33 cellular contexts compared by ENCODE assay signal in the genomic region with DNA sequence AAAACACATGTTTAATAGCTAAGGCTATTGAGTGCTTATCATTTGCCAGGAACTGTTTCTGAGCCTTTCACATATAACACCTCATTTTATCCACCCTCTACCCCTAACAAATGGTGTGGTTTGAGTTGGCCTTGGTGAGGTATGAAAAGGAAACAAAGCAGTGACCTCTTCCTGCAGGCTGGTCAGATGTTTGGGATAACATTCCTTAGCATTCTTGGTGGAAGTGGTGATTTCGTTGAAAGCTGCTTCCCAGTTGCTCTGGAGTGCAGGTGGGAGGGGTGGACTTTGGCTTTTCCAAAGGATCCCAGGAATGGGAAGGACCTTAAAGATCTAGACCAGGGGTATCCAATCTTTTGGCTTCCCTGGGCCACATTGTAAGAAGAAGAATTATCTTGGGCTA. TPM values are rescaled to one million over a fixed set of nuclear protein-coding genes. Genes with fewer than 3 reads are reported as not detected.
DNase-seq lines count a peak whose midpoint lies in the region; ATAC-seq and TF ChIP-seq lines count a peak whose summit lies in the region.
"Had no signal": no experiment of that assay in that cellular context is flagged by ENCODE, and none has a peak within 500 bp of the region (broad histone marks: within the 10 kb centered on the region; RNA-seq: fewer than 3 reads in every experiment).

No MANE protein-coding gene starts in this region.

- H3K4me1 ChIP-seq in HUES64 (ENCODE audit: insufficient read depth, low read length): peaks cover 36% of the 10 kb centered on the region
- peaks cover 4% of the 10 kb centered on the region for H3K4me1 ChIP-seq in osteoblast (ENCODE audit: insufficient read depth, low read length)
- H3K4me1 ChIP-seq: body of pancreas, prostate gland, sigmoid colon had no signal

- H3K4me1 Mint-ChIP-seq in endothelial cell (ENCODE audit: unreplicated experiment): peaks cover 44% of the 10 kb centered on the region
- H3K4me1 Mint-ChIP-seq in activated CD4-positive, alpha-beta T cell treated with anti-CD3 and anti-CD28 coated beads for 36 hours: no peaks in the 10 kb centered on the region
- H3K4me1 Mint-ChIP-seq: activated CD4-positive, alpha-beta memory T cell treated with anti-CD3 and anti-CD28 coated beads, Interleukin-2, amount 10 ng/mL, durations not matched to agents 7 days and 5 days had no signal

- no peak overlapping the region for H3K4me2 ChIP-seq in osteoblast (ENCODE audit: insufficient read depth, low read length)

- intact Hi-C loops in activated CD4-positive, alpha-beta T cell treated with anti-CD3 and anti-CD28 coated beads for 36 hours (cut with DNase I, micrococcal nuclease): no loop called here

- POLR2A ChIA-PET in activated CD4-positive, alpha-beta T cell treated with anti-CD3 and anti-CD28 coated beads for 36 hours (lab: Charles Lee): interaction anchor here (0.6 kb wide), 1 partner anchor 32 kb away, joined by 3 read pairs; no protein-coding TSS in a partner anchor

- H3K27me3 Mint-ChIP-seq in endothelial cell (ENCODE audit: unreplicated experiment): peaks cover under 1% of the 10 kb centered on the region
- no peaks in the 10 kb centered on the region for H3K27me3 Mint-ChIP-seq in activated CD4-positive, alpha-beta T cell treated with anti-CD3 and anti-CD28 coated beads for 36 hours
- H3K27me3 Mint-ChIP-seq: activated naive CD8-positive, alpha-beta T cell had no signal

- H3K36me3 ChIP-seq in HUES64 (ENCODE audit: insufficient read depth, low read length): no peaks in the 10 kb centered on the region
- no peaks in the 10 kb centered on the region for H3K36me3 ChIP-seq in osteoblast (ENCODE audit: insufficient read depth, low read length)
- H3K36me3 ChIP-seq: neutrophil, prostate gland, sigmoid colon had no signal

- H3K27ac ChIP-seq in HUES64 (ENCODE audit: low read depth, low read length) (peak overlapping the region; percentile 19; the same call in 1 of the 2 replicates), osteoblast (ENCODE audit: low read depth, low read length) (no peak overlapping the region)
- H3K27ac ChIP-seq: body of pancreas, dorsolateral prefrontal cortex, GM23248, neutrophil, prostate gland, RWPE1, sigmoid colon, testis had no signal

- H3K27ac Mint-ChIP-seq in endothelial cell (ENCODE audit: unreplicated experiment): peak overlapping the region; percentile 97
- no peak overlapping the region for H3K27ac Mint-ChIP-seq in activated CD4-positive, alpha-beta T cell treated with anti-CD3 and anti-CD28 coated beads for 36 hours
- H3K27ac Mint-ChIP-seq in activated naive CD4-positive, alpha-beta T cell treated with anti-CD3 and anti-CD28 coated beads, Interleukin-2, amount 50 U/mL, for 72 hours: no peak overlapping the region
- H3K27ac Mint-ChIP-seq: activated CD4-positive, alpha-beta memory T cell treated with anti-CD3 and anti-CD28 coated beads, Interleukin-2, amount 10 ng/mL, durations not matched to agents 7 days and 5 days; activated naive CD8-positive, alpha-beta T cell; activated T-helper 2 cell treated with anti-CD3 and anti-CD28 coated beads, Interferon-gamma antibody, Interleukin-2, Interleukin-4, amounts not matched to agents 10 μg/mL and 5 μg/mL and 100 μg/mL, durations not matched to agents 14 hours and 24 hours and 36 hours; T-helper 1 cell treated with Interleukin-12 subunit alpha and Interleukin-12 subunit beta and Interleukin-4 antibody, amounts not matched to agents 30 μg/mL and 1 μg/mL, for 36 hours had no signal

- H3K4me3 Mint-ChIP-seq in endothelial cell (ENCODE audit: unreplicated experiment): peak overlapping the region; percentile 16
- H3K4me3 Mint-ChIP-seq in activated CD4-positive, alpha-beta T cell treated with anti-CD3 and anti-CD28 coated beads for 36 hours: no peak overlapping the region
- H3K4me3 Mint-ChIP-seq: activated CD4-positive, alpha-beta memory T cell treated with anti-CD3 and anti-CD28 coated beads, Interleukin-2, amount 10 ng/mL, durations not matched to agents 7 days and 5 days; activated naive CD8-positive, alpha-beta T cell; T-helper 1 cell treated with Interleukin-12 subunit alpha and Interleukin-12 subunit beta and Interleukin-4 antibody, amounts not matched to agents 30 μg/mL and 1 μg/mL, for 36 hours had no signal

- DNase-seq in AG10803 (ENCODE audit: low read depth) (peak; percentile 31), endothelial cell (ENCODE audit: low spot score) (peak; percentile 15), kidney tubule cell (ENCODE audit: low spot score) (peak; percentile 44), osteoblast (ENCODE audit: insufficient read length, low spot score, missing footprints) (no peak)
- no peak for DNase-seq in activated CD4-positive, alpha-beta T cell treated with anti-CD3 and anti-CD28 coated beads for 36 hours
- DNase-seq in activated naive CD4-positive, alpha-beta T cell treated with anti-CD3 and anti-CD28 coated beads, Interleukin-2, amount 50 U/mL, for 72 hours (ENCODE audit: low spot score in 2 of 2): no peak
- DNase-seq: 8988T; activated CD4-positive, alpha-beta memory T cell treated with anti-CD3 and anti-CD28 coated beads, Interleukin-2, amount 10 ng/mL, durations not matched to agents 7 days and 5 days; activated CD4-positive, CD25-positive, alpha-beta regulatory T cell treated with anti-CD3 and anti-CD28 coated beads, Interleukin-2, amount 50 U/mL, for 72 hours; activated CD8-positive, alpha-beta memory T cell treated with anti-CD3 and anti-CD28 coated beads, Interleukin-2, amount 50 U/mL, for 48 hours; body of pancreas; Calu3; DND-41; dorsolateral prefrontal cortex; glutamatergic neuron; GM23248; KG1; left colon; NCI-H1417 treated with DMSO at 0.1 percent for 48 hours; NCI-H446 treated with DMSO at 0.1 percent for 48 hours; NCI-H82; sigmoid colon; stimulated activated CD4-positive, alpha-beta T cell treated with anti-CD3 and anti-CD28 coated beads, Interleukin-4, amount 100 ng/mL, for 4 hours; stimulated activated naive CD4-positive, alpha-beta T cell; testis had no signal

- no peak overlapping the region for H3K4me3 ChIP-seq in AG10803 (ENCODE audit: low read length)
- no peak overlapping the region for H3K4me3 ChIP-seq in HUES64 (ENCODE audit: low read length)
- H3K4me3 ChIP-seq in osteoblast (ENCODE audit: insufficient read depth, low read length): no peak overlapping the region
- H3K4me3 ChIP-seq: body of pancreas, dorsolateral prefrontal cortex, GM23248, prostate gland, sigmoid colon, testis had no signal

- H3K79me2 ChIP-seq in osteoblast (ENCODE audit: insufficient read depth, low read length): no peaks in the 10 kb centered on the region

- WGBS in HUES64: 35% methylated on average over 1 of the region's 1 CpG

- no peak overlapping the region for H3K9ac ChIP-seq in HUES64 (ENCODE audit: low read depth, low read length)
- H3K9ac ChIP-seq: GM23248 had no signal

- H3K36me3 Mint-ChIP-seq in endothelial cell (ENCODE audit: low read depth, unreplicated experiment): no peaks in the 10 kb centered on the region
- H3K36me3 Mint-ChIP-seq in activated CD4-positive, alpha-beta T cell treated with anti-CD3 and anti-CD28 coated beads for 36 hours (ENCODE audit: low read depth): no peaks in the 10 kb centered on the region
- H3K36me3 Mint-ChIP-seq in activated naive CD4-positive, alpha-beta T cell treated with anti-CD3 and anti-CD28 coated beads, Interleukin-2, amount 50 U/mL, for 72 hours: no peaks in the 10 kb centered on the region

- H4K20me1 ChIP-seq in osteoblast (ENCODE audit: insufficient read depth, low read length): no peaks in the 10 kb centered on the region

- H3K9me3 Mint-ChIP-seq in endothelial cell (ENCODE audit: unreplicated experiment): no peaks in the 10 kb centered on the region
- H3K9me3 Mint-ChIP-seq in activated CD4-positive, alpha-beta T cell treated with anti-CD3 and anti-CD28 coated beads for 36 hours (ENCODE audit: low read depth): no peaks in the 10 kb centered on the region
- H3K9me3 Mint-ChIP-seq in activated naive CD4-positive, alpha-beta T cell treated with anti-CD3 and anti-CD28 coated beads, Interleukin-2, amount 50 U/mL, for 72 hours: no peaks in the 10 kb centered on the region
- H3K9me3 Mint-ChIP-seq: activated CD4-positive, alpha-beta memory T cell treated with anti-CD3 and anti-CD28 coated beads, Interleukin-2, amount 10 ng/mL, durations not matched to agents 7 days and 5 days; activated T-helper 2 cell treated with anti-CD3 and anti-CD28 coated beads, Interferon-gamma antibody, Interleukin-2, Interleukin-4, amounts not matched to agents 10 μg/mL and 5 μg/mL and 100 μg/mL, durations not matched to agents 14 hours and 24 hours and 36 hours; T-helper 1 cell treated with Interleukin-12 subunit alpha and Interleukin-12 subunit beta and Interleukin-4 antibody, amounts not matched to agents 30 μg/mL and 1 μg/mL, for 36 hours had no signal

- CTCF ChIA-PET in activated CD4-positive, alpha-beta T cell treated with anti-CD3 and anti-CD28 coated beads for 36 hours (lab: Charles Lee): interaction anchor here (0.8 kb wide), 1 partner anchor 9 kb away, joined by 3 read pairs; no protein-coding TSS in a partner anchor

- H3K27me3 ChIP-seq in HUES64 (ENCODE audit: insufficient read depth, low read length) (no peaks in the 10 kb centered on the region), osteoblast (ENCODE audit: insufficient read depth, low read length) (no peaks in the 10 kb centered on the region)
- H3K27me3 ChIP-seq: body of pancreas, sigmoid colon, testis had no signal

- no peak overlapping the region for H2AFZ ChIP-seq in osteoblast (ENCODE audit: low read length)
- H2AFZ ChIP-seq: GM23248 had no signal

- no peaks in the 10 kb centered on the region for H3K9me3 ChIP-seq in HUES64 (ENCODE audit: insufficient read depth, low read depth, low read length)
- no peaks in the 10 kb centered on the region for H3K9me3 ChIP-seq in osteoblast (ENCODE audit: low read depth, low read length)
- H3K9me3 ChIP-seq: body of pancreas, neutrophil, prostate gland, sigmoid colon, testis had no signal

- no peak for ATAC-seq in activated CD4-positive, alpha-beta T cell treated with anti-CD3 and anti-CD28 coated beads for 36 hours
- ATAC-seq in GM18517 (IDR thresholded peaks at IDR 0.05; ENCODE audit: unreplicated experiment): no peak
- ATAC-seq in activated naive CD4-positive, alpha-beta T cell treated with anti-CD3 and anti-CD28 coated beads, Interleukin-2, amount 50 U/mL, for 72 hours: no peak
- ATAC-seq: body of pancreas, left colon had no signal

- no peak for TF ChIP-seq CTCF in AG10803 (conservative IDR thresholded peaks at IDR 0.05; ENCODE audit: low read length)
- TF ChIP-seq CTCF in endothelial cell (IDR thresholded peaks at IDR 0.05; ENCODE audit: unreplicated experiment): no peak
- TF ChIP-seq CTCF in osteoblast (IDR thresholded peaks at IDR 0.05; ENCODE audit: extremely low read depth, low read depth, low read length): no peak

RNA-seq across cellular contexts. Expression of gene CARMIL1, which starts 41.3 kb away (rescaled TPM):
- 18.4 TPM for polyA plus RNA-seq in HUES64 (2013, experiment 1 of 2)
- polyA plus RNA-seq in HUES64 (2013, experiment 2 of 2): 18.1 TPM
- total RNA-seq in endothelial cell (ENCODE audit: unreplicated experiment) (32.5 TPM), osteoblast (24.5 and 25.7 TPM in 2 replicates)
- total RNA-seq in activated CD4-positive, alpha-beta T cell treated with anti-CD3 and anti-CD28 coated beads for 36 hours: 1 to 10 TPM; 4.5 to 4.9 TPM
- 10 to 100 TPM in 1 of 2 donors, 1 to 10 TPM in 1; 5.2 to 13.4 TPM for total RNA-seq in activated naive CD4-positive, alpha-beta T cell treated with anti-CD3 and anti-CD28 coated beads, Interleukin-2, amount 50 U/mL, for 72 hours

Comparison
In these comparisons a context has a peak if more than half of its experiments do, and no peak if none do; other contexts are left out.
1. DNase-seq: peak in AG10803 (single experiment), endothelial cell (single experiment) and kidney tubule cell (single experiment); none in activated CD4-positive, alpha-beta T cell treated with anti-CD3 and anti-CD28 coated beads for 36 hours (single experiment), osteoblast (single experiment) and activated naive CD4-positive, alpha-beta T cell treated with anti-CD3 and anti-CD28 coated beads, Interleukin-2, amount 50 U/mL, for 72 hours (0 of 2).